ENCODE assay signal across 22 cellular contexts in genomic region chr7:41730668-41731067, GRCh38. TPM values are rescaled to one million over a fixed set of nuclear protein-coding genes. Genes with fewer than 3 reads are reported as not detected.
"Had no signal": no experiment of that assay in that cellular context is flagged by ENCODE, and none has a peak within 500 bp of the region (broad histone marks: within the 10 kb centered on the region; RNA-seq: fewer than 3 reads in every experiment).

No MANE protein-coding gene starts in this region.

- H3K27ac Mint-ChIP-seq: activated naive CD4-positive, alpha-beta T cell treated with anti-CD3 and anti-CD28 coated beads, Interleukin-2, amount 50 U/mL, for 72 hours; activated T-helper 17 cell treated with anti-CD3 and anti-CD28 coated beads, Interleukin-2, amount 50 U/mL, for 72 hours; dendritic cell treated with granulocyte-macrophage colony-stimulating factor and Interleukin-4, amounts not matched to agents 40 ng/mL and 50 ng/mL, for 4 days; immature natural killer cell; type B pancreatic cell; WTC11 had no signal

- H3K4me1 ChIP-seq: left ventricle myocardium inferior, testis, vagina had no signal

- H3K9me3 ChIP-seq: left ventricle myocardium inferior, testis, vagina had no signal

- DNase-seq: activated T-cell treated with anti-CD3 and anti-CD28 coated beads, Interleukin-2, amount 50 U/mL, for 1 hour; aorta; brain microvascular endothelial cell; caudate nucleus; effector CD4-positive, alpha-beta T cell; foreskin fibroblast; immature natural killer cell; left ventricle myocardium inferior; posterior cingulate gyrus; small intestine; stimulated activated CD4-positive, alpha-beta T cell treated with anti-CD3 and anti-CD28 coated beads, Interleukin-2, amount 100 ng/mL, for 48 hours; stimulated activated CD8-positive, alpha-beta memory T cell treated with anti-CD3 and anti-CD28 coated beads, Interleukin-4, amount 100 ng/mL, for 48 hours; stimulated activated naive CD4-positive, alpha-beta T cell; T-helper 9 cell; testis had no signal

- H3K4me3 Mint-ChIP-seq: activated T-helper 17 cell treated with anti-CD3 and anti-CD28 coated beads, Interleukin-2, amount 50 U/mL, for 72 hours; dendritic cell treated with granulocyte-macrophage colony-stimulating factor and Interleukin-4, amounts not matched to agents 40 ng/mL and 50 ng/mL, for 4 days; immature natural killer cell; type B pancreatic cell; WTC11 had no signal

- H3K27ac ChIP-seq: brain microvascular endothelial cell, left ventricle myocardium inferior, testis, vagina had no signal

- H3K4me3 ChIP-seq: left ventricle myocardium inferior, testis, vagina had no signal

- H3K36me3 Mint-ChIP-seq: activated naive CD4-positive, alpha-beta T cell treated with anti-CD3 and anti-CD28 coated beads, Interleukin-2, amount 50 U/mL, for 72 hours; immature natural killer cell; type B pancreatic cell; WTC11 had no signal

- H3K27me3 ChIP-seq: brain microvascular endothelial cell, testis, vagina had no signal

- H3K9me3 Mint-ChIP-seq: dendritic cell treated with granulocyte-macrophage colony-stimulating factor and Interleukin-4, amounts not matched to agents 40 ng/mL and 50 ng/mL, for 4 days; type B pancreatic cell had no signal

- H3K36me3 ChIP-seq: brain microvascular endothelial cell, left ventricle myocardium inferior, vagina had no signal

- ATAC-seq: activated naive CD4-positive, alpha-beta T cell treated with anti-CD3 and anti-CD28 coated beads, Interleukin-2, amount 50 U/mL, for 72 hours; activated T-helper 17 cell treated with anti-CD3 and anti-CD28 coated beads, Interleukin-2, amount 50 U/mL, for 72 hours; sciatic nerve; WTC11 had no signal

RNA-seq across cellular contexts. Expression of gene INHBA, which starts 27.8 kb away (rescaled TPM):
- total RNA-seq: activated T-helper 17 cell treated with anti-CD3 and anti-CD28 coated beads, Interleukin-2, amount 50 U/mL, for 72 hours had no signal
- polyA plus RNA-seq: immature natural killer cell had no signal
